In the genomic region with DNA sequence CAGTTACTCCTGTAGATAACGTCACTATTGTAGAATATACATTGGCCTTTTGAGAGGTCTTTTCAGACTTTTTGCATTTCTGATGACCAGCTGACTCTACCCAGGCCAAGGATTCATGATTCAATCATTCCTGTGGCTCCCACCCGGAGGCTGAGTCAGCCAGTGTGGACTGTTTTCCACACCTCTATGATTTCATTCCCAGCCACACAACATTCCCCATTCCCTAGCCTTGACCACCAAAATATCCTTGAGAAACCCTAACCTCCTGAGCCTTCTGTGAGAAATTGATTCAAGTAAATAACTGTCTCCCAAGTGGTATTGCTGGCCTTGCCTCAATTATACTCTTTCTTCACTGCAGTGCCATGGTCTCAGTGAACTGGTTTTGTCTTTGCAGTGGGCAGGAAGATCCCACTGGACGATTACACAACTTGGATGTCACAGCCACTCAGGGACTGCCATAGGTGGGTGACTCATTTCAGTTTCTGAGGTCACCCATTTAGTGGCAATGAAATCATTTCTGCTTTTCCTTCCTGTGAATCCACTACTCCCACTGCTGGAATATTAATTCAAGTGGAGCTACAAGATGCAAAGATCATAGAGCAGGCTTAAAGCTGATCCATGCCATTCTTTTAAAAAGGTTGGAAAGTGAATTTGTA, we compare ENCODE assay signal across 12 cellular contexts.
DNase-seq lines count a peak whose midpoint lies in the region; ATAC-seq, FAIRE-seq and TF ChIP-seq lines count a peak whose summit lies in the region.
"Had no signal": no experiment of that assay in that cellular context is flagged by ENCODE, and none has a peak within 500 bp of the region (broad histone marks: within the 10 kb centered on the region; RNA-seq: fewer than 3 reads in every experiment).

No MANE protein-coding gene starts in this region.

- H3K36me3 ChIP-seq in left ventricle myocardium inferior (no peaks in the 10 kb centered on the region), lower lobe of right lung (no peaks in the 10 kb centered on the region)
- H3K36me3 ChIP-seq: Peyer's patch had no signal

- no peak for ATAC-seq in GM18870 (IDR thresholded peaks at IDR 0.05; ENCODE audit: unreplicated experiment)
- no peak for ATAC-seq in lower lobe of right lung

- H3K27ac ChIP-seq in left ventricle myocardium inferior (replicated peaks) (peak overlapping the region; percentile 3), lower lobe of right lung (no peak overlapping the region)
- H3K27ac ChIP-seq: coronary artery, Peyer's patch had no signal

- H3K9me3 ChIP-seq in left ventricle myocardium inferior (replicated peaks) (no peaks in the 10 kb centered on the region), lower lobe of right lung (no peaks in the 10 kb centered on the region)
- H3K9me3 ChIP-seq: Peyer's patch had no signal

- no peaks in the 10 kb centered on the region for H3K27me3 ChIP-seq in left ventricle myocardium inferior (ENCODE audit: low read depth)
- no peaks in the 10 kb centered on the region for H3K27me3 ChIP-seq in lower lobe of right lung (ENCODE audit: low read depth)
- H3K27me3 ChIP-seq: Peyer's patch had no signal

- no peak for FAIRE-seq in D721Med (lab: Jason Lieb, UNC)

- intact Hi-C loops in left ventricle myocardium inferior (cut with micrococcal nuclease), result no loop called here
- intact Hi-C loops in lower lobe of right lung (cut with DNase I), result no loop called here

- H3K4me1 ChIP-seq in left ventricle myocardium inferior (no peaks in the 10 kb centered on the region), lower lobe of right lung (no peaks in the 10 kb centered on the region)
- H3K4me1 ChIP-seq: Peyer's patch had no signal

- H3K4me3 ChIP-seq in AG09309 (ENCODE audit: control insufficient read depth, low read depth, low read length) (no peak overlapping the region), left ventricle myocardium inferior (no peak overlapping the region), lower lobe of right lung (no peak overlapping the region)
- H3K4me3 ChIP-seq: coronary artery, Peyer's patch had no signal

- TF ChIP-seq CTCF in AG09309 (IDR thresholded peaks at IDR 0.05; ENCODE audit: control insufficient read depth, insufficient read depth, low read depth, low read length, missing control alignments) (no peak), left ventricle myocardium inferior (IDR thresholded peaks at IDR 0.05; ENCODE audit: borderline replicate concordance) (no peak), lower lobe of right lung (IDR thresholded peaks at IDR 0.05) (no peak), D721Med (IDR thresholded peaks at IDR 0.05; ENCODE audit: insufficient read depth, missing control alignments) (no peak)

- DNase-seq in AG09309 (ENCODE audit: low read depth) (peak; percentile 95), HT1080 (ENCODE audit: low read depth) (peak; percentile 96), amniotic stem cell (lab: John Stamatoyannopoulos, UW) (peak; percentile 83), left ventricle myocardium inferior (peak; percentile 19), DMS 273 (lab: John Stamatoyannopoulos, UW; ENCODE audit: unreplicated experiment) (no peak), lower lobe of right lung (no peak), D721Med (ENCODE audit: insufficient read length, low spot score) (no peak)
- DNase-seq: CD4-positive, CD25-positive, alpha-beta regulatory T cell; NCI-H2107; Peyer's patch had no signal

Comparison
In these comparisons a context has a peak if more than half of its experiments do, and no peak if none do; other contexts are left out.
1. DNase-seq: peak in AG09309 (single experiment), HT1080 (single experiment), amniotic stem cell (single experiment) and left ventricle myocardium inferior (single experiment); none in DMS 273 (single experiment), lower lobe of right lung (single experiment) and D721Med (single experiment).